11 cellular contexts compared by ENCODE assay signal in the genomic region with DNA sequence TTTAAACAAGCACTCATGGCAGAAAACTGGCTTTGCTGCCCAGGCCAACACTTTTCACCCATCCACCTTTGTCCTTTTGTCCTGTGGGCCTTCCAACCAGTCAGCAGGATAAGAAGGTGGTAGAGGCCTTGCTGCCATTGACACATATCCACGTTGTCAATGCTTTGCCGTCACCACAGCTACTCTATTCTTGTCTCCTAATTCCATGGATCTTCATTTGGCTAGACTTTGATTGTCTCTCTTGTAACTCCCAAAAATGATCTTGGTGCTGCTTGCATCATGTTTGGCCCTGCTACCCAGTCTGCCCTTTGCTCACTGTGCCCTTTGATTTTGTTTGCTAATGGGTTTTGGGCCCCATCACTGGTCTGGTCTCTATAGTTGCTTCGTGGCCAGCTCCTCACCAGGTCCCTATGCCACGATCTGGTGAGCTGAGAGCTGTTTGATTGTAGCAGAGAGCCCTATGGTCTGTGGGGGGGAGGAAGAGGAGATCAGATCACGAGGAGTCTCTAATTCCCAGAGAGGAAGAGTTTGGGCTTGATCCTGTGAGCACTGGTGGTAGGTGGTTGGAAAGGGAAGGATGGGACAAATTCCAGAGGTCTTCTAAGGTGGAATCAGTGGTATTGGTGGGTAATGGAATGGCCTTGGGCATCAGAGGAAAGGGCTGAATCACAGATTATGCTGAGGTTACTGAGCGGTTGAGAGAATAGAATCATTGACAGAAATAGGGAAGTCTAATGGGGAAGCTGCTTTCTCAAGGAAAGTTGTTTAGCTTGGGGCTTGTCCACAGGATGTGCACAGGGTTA. TPM values are rescaled to one million over a fixed set of nuclear protein-coding genes. Genes with fewer than 3 reads are reported as not detected.
A peak's percentile ranks its signal among the peaks of the same experiment; 100 is the strongest.
DNase-seq lines count a peak whose midpoint lies in the region; ATAC-seq and TF ChIP-seq lines count a peak whose summit lies in the region.
"Had no signal": no experiment of that assay in that cellular context is flagged by ENCODE, and none has a peak within 500 bp of the region (broad histone marks: within the 10 kb centered on the region; RNA-seq: fewer than 3 reads in every experiment).

No MANE protein-coding gene starts in this region.

- H3K27me3 ChIP-seq in body of pancreas (no peaks in the 10 kb centered on the region), osteoblast (ENCODE audit: insufficient read depth, low read length) (no peaks in the 10 kb centered on the region)
- H3K27me3 ChIP-seq: BE2C had no signal

- H2AFZ ChIP-seq in osteoblast (ENCODE audit: low read length): no peak overlapping the region

- no peak for TF ChIP-seq CTCF in C4-2B (conservative IDR thresholded peaks at IDR 0.05)
- no peak for TF ChIP-seq CTCF in body of pancreas (IDR thresholded peaks at IDR 0.05)
- TF ChIP-seq CTCF in osteoblast (IDR thresholded peaks at IDR 0.05; ENCODE audit: extremely low read depth, low read depth, low read length): no peak
- TF ChIP-seq CTCF in CD14-positive monocyte (IDR thresholded peaks at IDR 0.05): no peak

- no peak for ATAC-seq in body of pancreas
- no peak for ATAC-seq in HG03095 (IDR thresholded peaks at IDR 0.05; ENCODE audit: unreplicated experiment)
- ATAC-seq: stimulated activated effector memory CD8-positive, alpha-beta T cell treated with anti-CD3 and anti-CD28 coated beads, Interleukin-12 subunit alpha, Interleukin-12 subunit beta, amount 100 ng/mL, for 72 hours had no signal

- H3K27ac ChIP-seq in C4-2B (peak overlapping the region; percentile 100), body of pancreas (peak overlapping the region; percentile 63 to 93 (median 84)), osteoblast (ENCODE audit: low read depth, low read length) (peak overlapping the region; percentile 8)

- no peak overlapping the region for H3K4me3 Mint-ChIP-seq in CD14-positive monocyte
- H3K4me3 Mint-ChIP-seq: naive B cell; stimulated activated effector memory CD8-positive, alpha-beta T cell treated with anti-CD3 and anti-CD28 coated beads, Interleukin-12 subunit alpha, Interleukin-12 subunit beta, amount 100 ng/mL, for 72 hours had no signal

- H3K4me3 ChIP-seq in body of pancreas (no peak overlapping the region), osteoblast (ENCODE audit: insufficient read depth, low read length) (no peak overlapping the region)

- peaks cover 37% of the 10 kb centered on the region for H3K4me1 Mint-ChIP-seq in CD14-positive monocyte

- H3K27me3 Mint-ChIP-seq in CD14-positive monocyte (ENCODE audit: low read depth in 3 of 3): peaks cover 0 to 1% (median 0%) of the 10 kb centered on the region in 3 donors
- H3K27me3 Mint-ChIP-seq: naive B cell had no signal

- H3K36me3 ChIP-seq in body of pancreas (replicated peaks in 1 of 2; ENCODE audit: insufficient read depth in 1 of 2, low read depth in 2 of 2) (no peaks in the 10 kb centered on the region), osteoblast (ENCODE audit: insufficient read depth, low read length) (peaks cover 37% of the 10 kb centered on the region)

- H4K20me1 ChIP-seq in osteoblast (ENCODE audit: insufficient read depth, low read length): no peaks in the 10 kb centered on the region

- 54 to 60% methylated on average over 6 of the region's 6 CpGs for WGBS in body of pancreas, 2 donors

- no peak overlapping the region for H3K27ac Mint-ChIP-seq in CD14-positive monocyte
- H3K27ac Mint-ChIP-seq: naive B cell; stimulated activated effector memory CD8-positive, alpha-beta T cell treated with anti-CD3 and anti-CD28 coated beads, Interleukin-12 subunit alpha, Interleukin-12 subunit beta, amount 100 ng/mL, for 72 hours had no signal

- DNase-seq in NOMO-1 (lab: John Stamatoyannopoulos, UW; ENCODE audit: unreplicated experiment in 2 of 2): peak; percentile 72 to 86
- DNase-seq in body of pancreas: peak in 2 of 4 donors; percentile 31 to 51
- DNase-seq in osteoblast (ENCODE audit: insufficient read length, low spot score, missing footprints): no peak
- no peak for DNase-seq in CD14-positive monocyte (ENCODE audit: low spot score)
- no peak for DNase-seq in NCI-H2227 treated with DMSO at 0.1 percent for 48 hours (lab: John Stamatoyannopoulos, UW)
- DNase-seq in middle frontal gyrus (ENCODE audit: extremely low spot score, low spot score): no peak

- H3K4me2 ChIP-seq in osteoblast (ENCODE audit: insufficient read depth, low read length): no peak overlapping the region

- H3K36me3 Mint-ChIP-seq in CD14-positive monocyte: peaks cover 16 to 44% of the 10 kb centered on the region in 2 donors

- H3K4me1 ChIP-seq in body of pancreas (peaks cover 99% of the 10 kb centered on the region), osteoblast (ENCODE audit: insufficient read depth, low read length) (peaks cover 12% of the 10 kb centered on the region)

- no peak for TF ChIP-seq POLR2A in body of pancreas (IDR thresholded peaks at IDR 0.05)

- H3K79me2 ChIP-seq in osteoblast (ENCODE audit: insufficient read depth, low read length): peaks cover 43% of the 10 kb centered on the region

- no peaks in the 10 kb centered on the region for H3K9me3 Mint-ChIP-seq in CD14-positive monocyte
- H3K9me3 Mint-ChIP-seq: naive B cell; stimulated activated effector memory CD8-positive, alpha-beta T cell treated with anti-CD3 and anti-CD28 coated beads, Interleukin-12 subunit alpha, Interleukin-12 subunit beta, amount 100 ng/mL, for 72 hours had no signal

- intact Hi-C loops in body of pancreas (cut with DNase I): no loop called here
- intact Hi-C loops in CD14-positive monocyte (cut with micrococcal nuclease): loop anchor here (5.0 kb wide), 2 partner anchors 36 to 39 kb away; no protein-coding TSS in a partner anchor

- H3K9me3 ChIP-seq in body of pancreas (no peaks in the 10 kb centered on the region), osteoblast (ENCODE audit: low read depth, low read length) (no peaks in the 10 kb centered on the region)
- H3K9me3 ChIP-seq: BE2C had no signal

RNA-seq across cellular contexts. Expression of gene ABHD2, which starts 40.3 kb away (rescaled TPM):
- 100 to 1,000 TPM in 1 of 2 donors, 10 to 100 TPM in 1; 50.8 to 136 TPM for total RNA-seq in body of pancreas
- total RNA-seq in osteoblast: 115 and 151 TPM in 2 replicates
- polyA plus RNA-seq in CD14-positive monocyte: 10 to 100 TPM; 37.3 to 67.1 TPM

Comparison
In these comparisons a context has a peak if more than half of its experiments do, and no peak if none do; other contexts are left out.
1. H3K27ac ChIP-seq: peak in every context shown above with its lines; median percentile 100 in C4-2B; 84 in body of pancreas; 8 in osteoblast.
2. DNase-seq: peak in NOMO-1 (2 of 2); none in osteoblast (single experiment), CD14-positive monocyte (single experiment), NCI-H2227 treated with DMSO at 0.1 percent for 48 hours (single experiment) and middle frontal gyrus (single experiment).